12 cellular contexts compared by ENCODE assay signal in genomic region chr2:172021955-172022354, GRCh38. TPM values are rescaled to one million over a fixed set of nuclear protein-coding genes. Genes with fewer than 3 reads are reported as not detected.
DNase-seq lines count a peak whose midpoint lies in the region; ATAC-seq and TF ChIP-seq lines count a peak whose summit lies in the region.
"Had no signal": no experiment of that assay in that cellular context is flagged by ENCODE, and none has a peak within 500 bp of the region (broad histone marks: within the 10 kb centered on the region; RNA-seq: fewer than 3 reads in every experiment).

No MANE protein-coding gene starts in this region.

- DNase-seq in heart left ventricle (peak in 1 of 5 donors; percentile 11), Right ventricle myocardium inferior (ENCODE audit: missing footprints) (no peak), Panc1 (ENCODE audit: low read depth, low spot score) (no peak), fibroblast of villous mesenchyme (ENCODE audit: low read depth) (peak; percentile 28), tibial artery (no peak)
- no peak for DNase-seq in activated CD8-positive, alpha-beta T cell treated with anti-CD3 and anti-CD28 coated beads for 36 hours
- DNase-seq: left cardiac atrium, NCI-H2081 treated with DMSO at 0.1 percent for 48 hours had no signal

- no TSS peak for BruUV-seq in Panc1 (replicated peaks; lab: Mats Ljungman, UMichigan)

- H3K27ac Mint-ChIP-seq in activated CD8-positive, alpha-beta T cell treated with anti-CD3 and anti-CD28 coated beads for 36 hours, result no peak overlapping the region
- H3K27ac Mint-ChIP-seq: B cell had no signal

- H3K4me3 Mint-ChIP-seq in activated CD8-positive, alpha-beta T cell treated with anti-CD3 and anti-CD28 coated beads for 36 hours, result no peak overlapping the region
- H3K4me3 Mint-ChIP-seq: B cell had no signal

- CTCF ChIA-PET in Panc1 (lab: Charles Lee), result interaction anchor here (0.7 kb wide), 1 partner anchor 15 kb away, joined by 6 read pairs; no protein-coding TSS in a partner anchor
- CTCF ChIA-PET in activated CD8-positive, alpha-beta T cell treated with anti-CD3 and anti-CD28 coated beads for 36 hours (lab: Charles Lee), result interaction anchor here (1.1 kb wide), 1 partner anchor 105 kb away, joined by 3 read pairs; no protein-coding TSS in a partner anchor

- H3K36me3 ChIP-seq in heart left ventricle (no peaks in the 10 kb centered on the region), Panc1 (ENCODE audit: control insufficient read depth, insufficient read depth, low read length) (no peaks in the 10 kb centered on the region), tibial artery (no peaks in the 10 kb centered on the region)

- H3K4me1 Mint-ChIP-seq in activated CD8-positive, alpha-beta T cell treated with anti-CD3 and anti-CD28 coated beads for 36 hours (ENCODE audit: low read depth), result peaks cover 4% of the 10 kb centered on the region
- H3K4me1 Mint-ChIP-seq: B cell had no signal

- no peaks in the 10 kb centered on the region for H3K27me3 Mint-ChIP-seq in activated CD8-positive, alpha-beta T cell treated with anti-CD3 and anti-CD28 coated beads for 36 hours
- H3K27me3 Mint-ChIP-seq: B cell had no signal

- H3K4me1 ChIP-seq in heart left ventricle (peaks cover 0 to 13% (median 0%) of the 10 kb centered on the region in 12 donors), Panc1 (ENCODE audit: control insufficient read depth, insufficient read depth, low read length) (peaks cover 17% of the 10 kb centered on the region), tibial artery (peaks cover 0 to 19% (median 4%) of the 10 kb centered on the region in 4 donors)

- no peaks in the 10 kb centered on the region for H3K36me3 Mint-ChIP-seq in activated CD8-positive, alpha-beta T cell treated with anti-CD3 and anti-CD28 coated beads for 36 hours (ENCODE audit: low read depth)

- H3K4me3 ChIP-seq in heart left ventricle, result peak overlapping the region in 7 of 12 donors; percentile 11 to 43 (median 18)
- H3K4me3 ChIP-seq in Panc1 (ENCODE audit: low read depth in 2 of 2, low read length in 2 of 2), result no peak overlapping the region
- no peak overlapping the region for H3K4me3 ChIP-seq in fibroblast of villous mesenchyme (ENCODE audit: low read depth, low read length)
- peak overlapping the region; percentile 37 to 38 for H3K4me3 ChIP-seq in tibial artery

- no peak for TF ChIP-seq CTCF in heart left ventricle (IDR thresholded peaks at IDR 0.05)
- no peak for TF ChIP-seq CTCF in Panc1 (IDR thresholded peaks at IDR 0.05)
- no peak for TF ChIP-seq CTCF in fibroblast of villous mesenchyme (IDR thresholded peaks at IDR 0.05; ENCODE audit: insufficient read depth, low read depth, low read length)
- no peak for TF ChIP-seq CTCF in tibial artery (IDR thresholded peaks at IDR 0.05)
- TF ChIP-seq CTCF in activated CD8-positive, alpha-beta T cell treated with anti-CD3 and anti-CD28 coated beads for 36 hours (IDR thresholded peaks at IDR 0.05), result no peak

- 30 to 52% (median 40%) methylated on average over 5 of the region's 5 CpGs for WGBS in heart left ventricle, 4 donors

- no peak for ATAC-seq in heart left ventricle
- no peak for ATAC-seq in Right ventricle myocardium inferior
- peak; percentile 62 for ATAC-seq in Panc1
- no peak for ATAC-seq in GM18907 (IDR thresholded peaks at IDR 0.05; ENCODE audit: unreplicated experiment)
- no peak for ATAC-seq in GM21786 (IDR thresholded peaks at IDR 0.05; ENCODE audit: unreplicated experiment)
- ATAC-seq in activated CD8-positive, alpha-beta T cell treated with anti-CD3 and anti-CD28 coated beads for 36 hours, result no peak
- ATAC-seq: left cardiac atrium, sciatic nerve had no signal

- H3K9me3 ChIP-seq in heart left ventricle (no peaks in the 10 kb centered on the region), Panc1 (ENCODE audit: control insufficient read depth, insufficient read depth, low read depth, low read length) (no peaks in the 10 kb centered on the region), tibial artery (no peaks in the 10 kb centered on the region)

- H3K27me3 ChIP-seq in heart left ventricle, result no peaks in the 10 kb centered on the region
- no peaks in the 10 kb centered on the region for H3K27me3 ChIP-seq in Panc1 (ENCODE audit: control insufficient read depth, insufficient read depth, low read length)
- H3K27me3 ChIP-seq in tibial artery, result no peaks in the 10 kb centered on the region

- POLR2A ChIA-PET in Panc1 (lab: Charles Lee), result no interaction called here
- POLR2A ChIA-PET in activated CD8-positive, alpha-beta T cell treated with anti-CD3 and anti-CD28 coated beads for 36 hours (lab: Charles Lee), result no interaction called here

- in situ Hi-C loops in Panc1 (cut with HindIII; ENCODE audit: low pct_unique_long_range_greater_than_20kb, low sequenced_read_pairs), result no loop called here

- intact Hi-C loops in heart left ventricle (cut with DNase I) (no loop called here), Right ventricle myocardium inferior (cut with DNase I) (no loop called here), Panc1 (cut with micrococcal nuclease; ENCODE audit: unreplicated experiment) (no loop called here), tibial artery (cut with DNase I; ENCODE audit: low total_unique reads) (no loop called here)
- intact Hi-C loops in activated CD8-positive, alpha-beta T cell treated with anti-CD3 and anti-CD28 coated beads for 36 hours (cut with micrococcal nuclease), result no loop called here

- no peak overlapping the region for H3K27ac ChIP-seq in heart left ventricle
- H3K27ac ChIP-seq in Panc1 (ENCODE audit: low read length), result peak overlapping the region; percentile 37
- peak overlapping the region; percentile 9 to 38 for H3K27ac ChIP-seq in tibial artery

- H3K9me3 Mint-ChIP-seq in activated CD8-positive, alpha-beta T cell treated with anti-CD3 and anti-CD28 coated beads for 36 hours, result no peaks in the 10 kb centered on the region

- TF ChIP-seq POLR2A in heart left ventricle (IDR thresholded peaks at IDR 0.05), result no peak

RNA-seq across cellular contexts. Expression of gene METAP1D, which starts 22.2 kb away (rescaled TPM):
- 1 to 10 TPM; 2.9 to 7.0 (median 6.2) TPM for total RNA-seq in heart left ventricle
- polyA plus RNA-seq in heart left ventricle, result 1 to 10 TPM; 4.3 to 5.3 TPM
- total RNA-seq in Right ventricle myocardium inferior, result 6.7 TPM
- total RNA-seq in Panc1 (2021; ENCODE audit: unreplicated experiment), result 8.6 TPM
- polyA plus RNA-seq in Panc1 (2012; ENCODE audit: insufficient read length), result 4.7 TPM
- total RNA-seq in fibroblast of villous mesenchyme, result 9.3 and 13.4 TPM in 2 replicates
- total RNA-seq in activated CD8-positive, alpha-beta T cell treated with anti-CD3 and anti-CD28 coated beads for 36 hours, result 1 to 10 TPM; 5.4 to 8.8 TPM

Comparison
In these comparisons a context has a peak if more than half of its experiments do, and no peak if none do; other contexts are left out.
1. H3K27ac ChIP-seq: peak in Panc1 (single experiment) and tibial artery (2 of 2); none in heart left ventricle (0 of 12).
2. H3K4me3 ChIP-seq: peak in heart left ventricle (7 of 12) and tibial artery (2 of 2); none in Panc1 (0 of 2) and fibroblast of villous mesenchyme (single experiment).